Comparison of ENCODE assay signal across 10 cellular contexts in the genomic region with DNA sequence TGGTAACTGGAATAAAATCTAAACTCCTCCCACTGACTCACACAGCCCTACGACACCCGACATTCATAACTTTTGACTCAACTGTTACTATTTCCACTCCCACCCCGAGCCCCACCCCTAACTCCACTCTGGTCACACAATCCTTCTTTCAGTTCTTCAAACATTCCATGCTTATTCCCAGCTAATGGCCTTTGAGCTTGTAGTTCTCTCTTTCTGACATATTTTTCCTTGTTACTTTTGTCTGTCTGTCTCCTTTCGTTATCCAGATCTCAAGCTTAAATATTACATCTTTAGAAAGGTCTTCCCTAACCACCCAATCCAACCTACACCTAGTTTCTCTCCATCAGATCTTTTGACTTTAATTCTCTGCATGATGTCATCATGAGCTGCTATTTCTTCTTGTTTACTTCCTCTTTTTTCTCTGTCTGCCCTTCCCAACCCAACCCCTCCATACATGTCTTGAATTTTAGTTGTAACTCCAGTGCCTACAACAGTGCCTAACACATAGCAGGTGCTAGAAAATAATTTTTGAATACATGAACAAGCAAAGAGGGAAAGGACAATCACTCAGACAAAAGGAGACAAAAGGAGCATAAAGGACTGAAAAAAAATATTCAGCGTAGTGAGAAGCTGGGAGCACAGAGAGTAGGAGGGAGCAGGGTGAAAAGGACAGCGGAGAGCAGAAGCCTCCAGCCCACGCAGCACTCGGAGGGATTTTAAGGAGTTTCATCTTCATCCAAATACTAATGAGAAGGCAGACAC.
A peak's percentile ranks its signal among the peaks of the same experiment; 100 is the strongest.
DNase-seq lines count a peak whose midpoint lies in the region; ATAC-seq, FAIRE-seq and TF ChIP-seq lines count a peak whose summit lies in the region.
"Had no signal": no experiment of that assay in that cellular context is flagged by ENCODE, and none has a peak within 500 bp of the region (broad histone marks: within the 10 kb centered on the region; RNA-seq: fewer than 3 reads in every experiment).

No MANE protein-coding gene starts in this region.

- H3K79me2 ChIP-seq in H1 (ENCODE audit: control insufficient read depth in 1 of 2, insufficient read depth in 2 of 2, low read length in 2 of 2) = no peaks in the 10 kb centered on the region
- H3K79me2 ChIP-seq in osteoblast (ENCODE audit: insufficient read depth, low read length) = no peaks in the 10 kb centered on the region

- no peak overlapping the region for H3K4ac ChIP-seq in H1 (replicated peaks; ENCODE audit: insufficient read length, low read depth, low read length)

- H3K23ac ChIP-seq in H1 (ENCODE audit: insufficient read length) = no peak overlapping the region

- H3K27ac ChIP-seq in H1 (ENCODE audit: low read depth, low read length) (no peak overlapping the region), osteoblast (ENCODE audit: low read depth, low read length) (peak overlapping the region; percentile 93)

- TF ChIP-seq EP300 in H1 (IDR thresholded peaks at IDR 0.05; ENCODE audit: borderline replicate concordance in 1 of 2, low read depth in 2 of 2, low read length in 2 of 2) = no peak

- no peaks in the 10 kb centered on the region for H3K9me3 Mint-ChIP-seq in activated naive CD8-positive, alpha-beta T cell treated with anti-CD3 and anti-CD28 coated beads for 36 hours
- H3K9me3 Mint-ChIP-seq: activated naive CD4-positive, alpha-beta T cell treated with anti-CD3 and anti-CD28 coated beads, Interleukin-2, amount 50 U/mL, for 24 hours had no signal

- H3K4me1 Mint-ChIP-seq in activated naive CD8-positive, alpha-beta T cell treated with anti-CD3 and anti-CD28 coated beads for 36 hours = peaks cover 7% of the 10 kb centered on the region

- POLR2A ChIA-PET in H1 (lab: Charles Lee; ENCODE audit: partially characterized antibody) = no interaction called here

- no peak for TF ChIP-seq RAD21 in H1 (IDR thresholded peaks at IDR 0.05 in 1 of 2, conservative IDR thresholded peaks at IDR 0.05 in 1 of 2; ENCODE audit: low read depth in 2 of 2, low read length in 2 of 2)

- intact Hi-C loops in left colon (cut with DNase I, micrococcal nuclease) = no loop called here

- no peaks in the 10 kb centered on the region for H3K36me3 ChIP-seq in H1 (ENCODE audit: control insufficient read depth in 2 of 4, insufficient read depth in 4 of 4, low read length in 3 of 4)
- H3K36me3 ChIP-seq in osteoblast (ENCODE audit: insufficient read depth, low read length) = no peaks in the 10 kb centered on the region

- no peak for FAIRE-seq in H1 (lab: Jason Lieb, UNC)
- FAIRE-seq: G401.6 had no signal

- WGBS in H1 (ENCODE audit: extremely low coverage in 1 of 2, insufficient coverage in 1 of 2, insufficient read length in 1 of 2, insufficient replicate concordance in 2 of 2, low coverage in 1 of 2, low lambda C conversion rate in 2 of 2, missing lambda C conversion rate in 1 of 2), 2 experiments = 93% methylated on average over 8 of the region's 8 CpGs; no CpG with 5 or more reads in 1 of the 2 experiments

- TF ChIP-seq CTCF in H1 (IDR thresholded peaks at IDR 0.05; ENCODE audit: control extremely low read depth in 1 of 3, insufficient read depth in 1 of 3, low read depth in 1 of 3, low read length in 3 of 3) (no peak), osteoblast (IDR thresholded peaks at IDR 0.05; ENCODE audit: extremely low read depth, low read depth, low read length) (no peak)

- H2AK5ac ChIP-seq in H1 (ENCODE audit: low read depth, low read length) = no peak overlapping the region

- H4K5ac ChIP-seq in H1 (ENCODE audit: insufficient read length, low read depth, low read length) = no peak overlapping the region

- ATAC-seq in GM21360 (IDR thresholded peaks at IDR 0.05; ENCODE audit: unreplicated experiment) (peak; percentile 18), left colon (no peak)

- no peak overlapping the region for H4K8ac ChIP-seq in H1 (ENCODE audit: extremely low read depth, insufficient read depth, low read length)

- peak; percentile 11 for DNase-seq in 8988T
- DNase-seq in NOMO-1 treated with dmso at 0.1 percent for 144 hours (lab: John Stamatoyannopoulos, UW; ENCODE audit: unreplicated experiment) = peak; percentile 53
- no peak for DNase-seq in H1 (ENCODE audit: low read depth in 1 of 2, low spot score in 2 of 2)
- peak; percentile 93 for DNase-seq in osteoblast (ENCODE audit: insufficient read length, low spot score, missing footprints)
- DNase-seq in activated naive CD8-positive, alpha-beta T cell treated with anti-CD3 and anti-CD28 coated beads for 36 hours = no peak
- no peak for DNase-seq in left colon
- DNase-seq in HuH-7 (ENCODE audit: low spot score) = no peak

- H3K9me3 ChIP-seq in H1 (ENCODE audit: insufficient read depth in 2 of 2, low read depth in 1 of 2, low read length in 1 of 2) = no peaks in the 10 kb centered on the region
- H3K9me3 ChIP-seq in osteoblast (ENCODE audit: low read depth, low read length) = no peaks in the 10 kb centered on the region

- no peaks in the 10 kb centered on the region; the same call in 1 of the 2 replicates for H3K23me2 ChIP-seq in H1 (ENCODE audit: low read depth, low read length)

- no peak overlapping the region for H3K14ac ChIP-seq in H1 (ENCODE audit: insufficient read length)

- no peak overlapping the region for H3K4me3 Mint-ChIP-seq in activated naive CD8-positive, alpha-beta T cell treated with anti-CD3 and anti-CD28 coated beads for 36 hours
- H3K4me3 Mint-ChIP-seq: activated naive CD4-positive, alpha-beta T cell treated with anti-CD3 and anti-CD28 coated beads, Interleukin-2, amount 50 U/mL, for 24 hours had no signal

- H2BK20ac ChIP-seq in H1 (ENCODE audit: low read length) = no peak overlapping the region

- no peaks in the 10 kb centered on the region for H3K27me3 Mint-ChIP-seq in activated naive CD8-positive, alpha-beta T cell treated with anti-CD3 and anti-CD28 coated beads for 36 hours
- H3K27me3 Mint-ChIP-seq: activated naive CD4-positive, alpha-beta T cell treated with anti-CD3 and anti-CD28 coated beads, Interleukin-2, amount 50 U/mL, for 24 hours had no signal

- no peak for TF ChIP-seq POLR2A in H1 (IDR thresholded peaks at IDR 0.05; ENCODE audit: control extremely low read depth in 1 of 2, low read depth in 2 of 2, low read length in 2 of 2)

- peak overlapping the region; percentile 21 for H2BK120ac ChIP-seq in H1 (replicated peaks; ENCODE audit: low read depth, low read length)

- H3K27me3 ChIP-seq in H1 (replicated peaks in 1 of 4; ENCODE audit: control insufficient read depth in 3 of 4, extremely low read depth in 1 of 4, insufficient read depth in 3 of 4, low read length in 3 of 4) (no peaks in the 10 kb centered on the region), osteoblast (ENCODE audit: insufficient read depth, low read length) (no peaks in the 10 kb centered on the region)

- CTCF ChIA-PET in H1 (lab: Charles Lee; ENCODE audit: partially characterized antibody) = interaction anchor here (1.7 to 1.9 kb wide), 2 partner anchors 25 to 28 kb away, joined by 5 to 6 read pairs; no protein-coding TSS in a partner anchor

- no peak overlapping the region for H3K56ac ChIP-seq in H1 (replicated peaks; ENCODE audit: insufficient read length, low read depth, low read length)

- H3K18ac ChIP-seq in H1 (ENCODE audit: extremely low read depth, low read length) = no peak overlapping the region

- H4K91ac ChIP-seq in H1 (replicated peaks; ENCODE audit: insufficient read length, low read length) = no peak overlapping the region

- H2BK15ac ChIP-seq in H1 (ENCODE audit: low read length) = no peak overlapping the region

- no peak overlapping the region for H3K9ac ChIP-seq in H1 (replicated peaks in 1 of 4; ENCODE audit: extremely low read depth in 1 of 4, low read depth in 3 of 4, low read length in 3 of 4)

- no peak overlapping the region for H2BK5ac ChIP-seq in H1 (ENCODE audit: low read depth, low read length)

- H3K4me2 ChIP-seq in H1 (ENCODE audit: insufficient read depth in 1 of 2, low read depth in 2 of 2, low read length in 2 of 2) (no peak overlapping the region), osteoblast (ENCODE audit: insufficient read depth, low read length) (peak overlapping the region; percentile 86)

- H3K27ac Mint-ChIP-seq in activated naive CD8-positive, alpha-beta T cell treated with anti-CD3 and anti-CD28 coated beads for 36 hours = no peak overlapping the region
- H3K27ac Mint-ChIP-seq: activated naive CD4-positive, alpha-beta T cell treated with anti-CD3 and anti-CD28 coated beads, Interleukin-2, amount 50 U/mL, for 24 hours had no signal

- H3K36me3 Mint-ChIP-seq in activated naive CD8-positive, alpha-beta T cell treated with anti-CD3 and anti-CD28 coated beads for 36 hours = no peaks in the 10 kb centered on the region
- H3K36me3 Mint-ChIP-seq: activated naive CD4-positive, alpha-beta T cell treated with anti-CD3 and anti-CD28 coated beads, Interleukin-2, amount 50 U/mL, for 24 hours had no signal

- no peaks in the 10 kb centered on the region for H4K20me1 ChIP-seq in H1 (replicated peaks in 1 of 2; ENCODE audit: control insufficient read depth in 1 of 2, insufficient read depth in 2 of 2, low read length in 2 of 2)
- no peaks in the 10 kb centered on the region for H4K20me1 ChIP-seq in osteoblast (ENCODE audit: insufficient read depth, low read length)

- H2BK12ac ChIP-seq in H1 (ENCODE audit: low read depth, low read length) = no peak overlapping the region

- H2AFZ ChIP-seq in H1 (ENCODE audit: low read length) (peak overlapping the region; percentile 93), osteoblast (ENCODE audit: low read length) (peak overlapping the region; percentile 94)

- H3K79me1 ChIP-seq in H1 (ENCODE audit: low read depth, low read length) = no peaks in the 10 kb centered on the region

- H3K4me3 ChIP-seq in H1 (ENCODE audit: extremely low read depth in 1 of 4, insufficient read depth in 2 of 4, low read depth in 3 of 4, low read length in 4 of 4) = no peak overlapping the region
- H3K4me3 ChIP-seq in osteoblast (ENCODE audit: insufficient read depth, low read length) = peak overlapping the region; percentile 63

- peaks cover 0 to 7% (median 3%) of the 10 kb centered on the region in 4 experiments; a peak in 2 of 7 replicates for H3K4me1 ChIP-seq in H1 (replicated peaks in 1 of 4; ENCODE audit: control insufficient read depth in 3 of 4, insufficient read depth in 4 of 4, low read length in 3 of 4)
- H3K4me1 ChIP-seq in osteoblast (ENCODE audit: insufficient read depth, low read length) = peaks cover 27% of the 10 kb centered on the region

TF ChIP-seq in H1, 55 proteins besides CTCF, POLR2A, EP300 and RAD21 (continues in another document):
- TF ChIP-seq FOSL1 (IDR thresholded peaks at IDR 0.05; ENCODE audit: insufficient read depth, low read depth, low read length) (no peak), KDM1A (IDR thresholded peaks at IDR 0.05; ENCODE audit: borderline replicate concordance, low read length) (no peak), HDAC2 (IDR thresholded peaks at IDR 0.05; ENCODE audit: borderline replicate concordance in 1 of 2, low read depth in 2 of 2, low read length in 2 of 2) (no peak)
- TF ChIP-seq, protein P1, sequence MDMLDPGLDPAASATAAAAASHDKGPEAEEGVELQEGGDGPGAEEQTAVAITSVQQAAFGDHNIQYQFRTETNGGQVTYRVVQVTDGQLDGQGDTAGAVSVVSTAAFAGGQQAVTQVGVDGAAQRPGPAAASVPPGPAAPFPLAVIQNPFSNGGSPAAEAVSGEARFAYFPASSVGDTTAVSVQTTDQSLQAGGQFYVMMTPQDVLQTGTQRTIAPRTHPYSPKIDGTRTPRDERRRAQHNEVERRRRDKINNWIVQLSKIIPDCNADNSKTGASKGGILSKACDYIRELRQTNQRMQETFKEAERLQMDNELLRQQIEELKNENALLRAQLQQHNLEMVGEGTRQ (IDR thresholded peaks at IDR 0.05; ENCODE audit: low read length) = no peak

Comparison
In these comparisons a context has a peak if more than half of its experiments do, and no peak if none do; other contexts are left out.
1. DNase-seq: peak in 8988T (single experiment), NOMO-1 treated with dmso at 0.1 percent for 144 hours (single experiment) and osteoblast (single experiment); none in H1 (0 of 2), activated naive CD8-positive, alpha-beta T cell treated with anti-CD3 and anti-CD28 coated beads for 36 hours (single experiment), left colon (0 of 2) and HuH-7 (single experiment).